Comparison of ENCODE assay signal across 13 cellular contexts in genomic region chr15:98760975-98761374, GRCh38.
DNase-seq lines count a peak whose midpoint lies in the region; ATAC-seq and TF ChIP-seq lines count a peak whose summit lies in the region.
"Had no signal": no experiment of that assay in that cellular context is flagged by ENCODE, and none has a peak within 500 bp of the region (broad histone marks: within the 10 kb centered on the region; RNA-seq: fewer than 3 reads in every experiment).

No MANE protein-coding gene starts in this region.

- peak overlapping the region; percentile 43 for H3K23ac ChIP-seq in IMR-90 (ENCODE audit: low read depth, low read length)

- H3K79me1 ChIP-seq in IMR-90 (ENCODE audit: low read depth in 1 of 2, low read length in 2 of 2): peaks cover 23 to 73% of the 10 kb centered on the region in 2 experiments

- H3K9me3 ChIP-seq in IMR-90 (ENCODE audit: control insufficient read depth, insufficient read depth, low read length) (no peaks in the 10 kb centered on the region), psoas muscle (no peaks in the 10 kb centered on the region), spleen (no peaks in the 10 kb centered on the region), tibial nerve (no peaks in the 10 kb centered on the region)

- WGBS in IMR-90 (ENCODE audit: extremely low coverage in 2 of 2, insufficient read length in 1 of 2), 2 experiments: 60% methylated on average over 2 of the region's 2 CpGs; no CpG with 5 or more reads in 1 of the 2 experiments
- WGBS in psoas muscle, 3 donors: 54 to 86% (median 71%) methylated on average over 2 of the region's 2 CpGs
- 83 to 94% (median 89%) methylated on average over 2 of the region's 2 CpGs for WGBS in spleen, 5 donors
- WGBS in tibial nerve, 2 donors: 100% methylated on average over 2 of the region's 2 CpGs

- H3K27me3 ChIP-seq in IMR-90 (ENCODE audit: control insufficient read depth, insufficient read depth, low read length) (no peaks in the 10 kb centered on the region), foreskin keratinocyte (no peaks in the 10 kb centered on the region), psoas muscle (ENCODE audit: insufficient read depth in 3 of 3, low read length in 2 of 3) (no peaks in the 10 kb centered on the region), spleen (replicated peaks in 1 of 7) (no peaks in the 10 kb centered on the region), tibial nerve (no peaks in the 10 kb centered on the region)

- H3K4me1 ChIP-seq in IMR-90 (ENCODE audit: control insufficient read depth, insufficient read depth, low read length): peaks cover 22% of the 10 kb centered on the region
- peaks cover 18% of the 10 kb centered on the region for H3K4me1 ChIP-seq in foreskin keratinocyte
- H3K4me1 ChIP-seq in psoas muscle: peaks cover 21% of the 10 kb centered on the region
- peaks cover 0 to 30% (median 3%) of the 10 kb centered on the region in 6 donors for H3K4me1 ChIP-seq in spleen
- peaks cover 0 to 47% (median 14%) of the 10 kb centered on the region in 4 donors for H3K4me1 ChIP-seq in tibial nerve

- no peak for TF ChIP-seq RAD21 in IMR-90 (IDR thresholded peaks at IDR 0.05; ENCODE audit: low read length)

- H3K9me1 ChIP-seq in IMR-90 (ENCODE audit: insufficient read depth, low read length): peaks cover 32% of the 10 kb centered on the region

- H4K91ac ChIP-seq in IMR-90 (ENCODE audit: insufficient read depth, low read depth, low read length): no peak overlapping the region

- H4K20me1 ChIP-seq in IMR-90 (ENCODE audit: insufficient read depth, low read length): peaks cover 76% of the 10 kb centered on the region

- DNase-seq in IMR-90: no peak
- DNase-seq in foreskin keratinocyte: no peak
- DNase-seq in psoas muscle: no peak
- DNase-seq in spleen: no peak
- DNase-seq in tibial nerve (ENCODE audit: low spot score in 2 of 2): no peak
- no peak for DNase-seq in NCI-H2227 treated with DMSO at 0.1 percent for 48 hours (lab: John Stamatoyannopoulos, UW)
- DNase-seq: CD8-positive, alpha-beta memory T cell; NCI-H1048; NCI-H748 treated with DMSO at 0.1 percent for 48 hours; PC-3; SHP77 had no signal

- H2BK120ac ChIP-seq in IMR-90 (ENCODE audit: low read depth, low read length): no peak overlapping the region

- H3K36me3 ChIP-seq in IMR-90 (ENCODE audit: control insufficient read depth, insufficient read depth, low read length): no peaks in the 10 kb centered on the region; the same call in 1 of the 2 replicates
- no peaks in the 10 kb centered on the region for H3K36me3 ChIP-seq in psoas muscle (ENCODE audit: insufficient read depth in 1 of 2, low read depth in 1 of 2)
- H3K36me3 ChIP-seq in spleen: no peaks in the 10 kb centered on the region
- H3K36me3 ChIP-seq in tibial nerve: no peaks in the 10 kb centered on the region

- in situ Hi-C loops in IMR-90 (cut with MboI; ENCODE audit: low sequenced_read_pairs): no loop called here

- TF ChIP-seq POLR2A in IMR-90 (IDR thresholded peaks at IDR 0.05; ENCODE audit: low read depth, low read length) (no peak), spleen (IDR thresholded peaks at IDR 0.05) (no peak), tibial nerve (IDR thresholded peaks at IDR 0.05) (no peak)

- CTCF ChIA-PET in IMR-90 (lab: Yijun Ruan, JAX): interaction anchor here (1.1 kb wide), 1 partner anchor 96 kb away, joined by 3 read pairs; no protein-coding TSS in a partner anchor

- ATAC-seq in IMR-90 (ENCODE audit: low read depth) (no peak), foreskin keratinocyte (peak; percentile 43), psoas muscle (peak; percentile 16 to 65 (median 44))
- ATAC-seq: SK-N-SH treated with all-trans-retinoic acid at 6 μM for 48 hours had no signal

- no peak overlapping the region for H2AFZ ChIP-seq in IMR-90 (replicated peaks; ENCODE audit: low read length, poor library complexity)

- TF ChIP-seq CTCF in IMR-90 (conservative IDR thresholded peaks at IDR 0.05; ENCODE audit: low read depth, low read length) (no peak), VCaP (conservative IDR thresholded peaks at IDR 0.05) (no peak), foreskin keratinocyte (conservative IDR thresholded peaks at IDR 0.05) (no peak), psoas muscle (IDR thresholded peaks at IDR 0.05) (no peak), spleen (IDR thresholded peaks at IDR 0.05 in 8 of 11, conservative IDR thresholded peaks at IDR 0.05 in 3 of 11) (no peak), tibial nerve (IDR thresholded peaks at IDR 0.05) (no peak)

- no peak for TF ChIP-seq EP300 in tibial nerve (IDR thresholded peaks at IDR 0.05)

- H2AK5ac ChIP-seq in IMR-90 (ENCODE audit: low read depth, low read length): peak overlapping the region; percentile 14; the same call in 1 of the 2 replicates

- POLR2A ChIA-PET in IMR-90 (lab: Charles Lee; ENCODE audit: unreplicated experiment): no interaction called here

- H3K4me2 ChIP-seq in IMR-90 (ENCODE audit: low read depth, low read length): no peak overlapping the region

- H3K27ac ChIP-seq in IMR-90 (ENCODE audit: insufficient read depth, low read length) (no peak overlapping the region), VCaP (peak overlapping the region; percentile 45), foreskin keratinocyte (no peak overlapping the region), psoas muscle (no peak overlapping the region), spleen (no peak overlapping the region), tibial nerve (no peak overlapping the region)

- H4K8ac ChIP-seq in IMR-90 (ENCODE audit: low read depth in 2 of 2, low read length in 2 of 2): no peak overlapping the region

- no peak overlapping the region for H3K4me3 ChIP-seq in IMR-90 (ENCODE audit: insufficient read depth, low read depth, low read length)
- no peak overlapping the region for H3K4me3 ChIP-seq in psoas muscle
- H3K4me3 ChIP-seq in spleen: no peak overlapping the region
- no peak overlapping the region for H3K4me3 ChIP-seq in tibial nerve

- no peak overlapping the region for H3K9ac ChIP-seq in IMR-90 (ENCODE audit: low read depth, low read length)

- intact Hi-C loops in IMR-90 (cut with micrococcal nuclease): no loop called here
- intact Hi-C loops in psoas muscle (cut with DNase I): loop anchor here in 1 of 2 donors (5.0 kb wide), 1 partner anchor 39 kb away; no protein-coding TSS in a partner anchor
- intact Hi-C loops in spleen (cut with DNase I; ENCODE audit: low total_unique reads): no loop called here

- H3K18ac ChIP-seq in IMR-90 (ENCODE audit: low read depth, low read length): no peak overlapping the region

- H2BK5ac ChIP-seq in IMR-90 (ENCODE audit: low read depth, low read length, poor library complexity, severe bottlenecking): no peak overlapping the region

- H3K4ac ChIP-seq in IMR-90 (ENCODE audit: low read depth, low read length): no peak overlapping the region

- no TSS peak for BruUV-seq in IMR-90 (replicated peaks; lab: Mats Ljungman, UMichigan)

- H4K5ac ChIP-seq in IMR-90 (ENCODE audit: low read depth, low read length): no peak overlapping the region

- H3K56ac ChIP-seq in IMR-90 (ENCODE audit: extremely low read depth, insufficient read depth, low read length): no peak overlapping the region

- no peak overlapping the region for H2BK20ac ChIP-seq in IMR-90 (ENCODE audit: low read depth, low read length)

- H2BK15ac ChIP-seq in IMR-90 (ENCODE audit: low read depth, low read length): no peak overlapping the region

- peak overlapping the region; percentile 39 for H2AK9ac ChIP-seq in IMR-90 (replicated peaks; ENCODE audit: low read depth, low read length, poor library complexity)

- 0 out of 2 replicates have a peak overlapping the region, but pooled peaks have one; percentile 14 for H3K14ac ChIP-seq in IMR-90 (replicated peaks; ENCODE audit: low read depth, low read length)

- dilution Hi-C loops in IMR-90 (cut with HindIII; ENCODE audit: low sequenced_read_pairs, unreplicated experiment): no loop called here

TF ChIP-seq in IMR-90, 13 proteins besides CTCF, POLR2A, EP300 and RAD21:
- TF ChIP-seq NFE2L2 (IDR thresholded peaks at IDR 0.05; ENCODE audit: low read depth, low read length): no peak
